23 cellular contexts compared by ENCODE assay signal in the genomic region with DNA sequence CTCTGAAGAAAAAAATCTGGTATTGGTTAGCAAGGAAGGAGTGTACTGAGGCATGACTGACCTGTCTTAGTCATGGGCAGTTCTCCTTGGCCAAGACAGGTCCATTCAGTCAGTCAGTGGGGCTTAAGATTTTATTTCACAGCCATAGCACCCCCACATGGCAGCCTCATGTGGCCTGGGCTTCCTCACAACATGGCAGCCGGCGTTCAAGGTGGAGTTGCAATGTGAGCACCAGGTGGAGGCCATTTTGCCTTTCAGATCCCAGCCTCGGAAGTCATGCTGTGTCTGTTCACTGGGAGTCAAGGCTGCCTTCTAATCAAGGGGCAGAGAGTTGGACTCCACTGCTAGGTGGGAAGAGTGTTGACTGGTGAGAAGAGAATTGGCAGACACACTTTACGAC. TPM values are rescaled to one million over a fixed set of nuclear protein-coding genes. Genes with fewer than 3 reads are reported as not detected.
A peak's percentile ranks its signal among the peaks of the same experiment; 100 is the strongest.
DNase-seq lines count a peak whose midpoint lies in the region; ATAC-seq and TF ChIP-seq lines count a peak whose summit lies in the region.
"Had no signal": no experiment of that assay in that cellular context is flagged by ENCODE, and none has a peak within 500 bp of the region (broad histone marks: within the 10 kb centered on the region; RNA-seq: fewer than 3 reads in every experiment).

No MANE protein-coding gene starts in this region.

- no peak for ATAC-seq in activated CD8-positive, alpha-beta T cell treated with anti-CD3 and anti-CD28 coated beads, Interleukin-2, amount 10 ng/mL, durations not matched to agents 7 days and 5 days
- no peak for ATAC-seq in activated CD8-positive, alpha-beta T cell treated with anti-CD3 and anti-CD28 coated beads for 36 hours
- ATAC-seq: A549; activated T-helper 17 cell treated with anti-CD3 and anti-CD28 coated beads, Interleukin-2, amount 50 U/mL, for 72 hours; Panc1; right cardiac atrium had no signal

- H4K91ac ChIP-seq in neuronal stem cell (ENCODE audit: low read depth, low read length, poor library complexity), result no peak overlapping the region

- no peaks in the 10 kb centered on the region for H3K79me1 ChIP-seq in neuronal stem cell (ENCODE audit: low read depth, low read length)

- peaks cover 43% of the 10 kb centered on the region for H3K4me1 Mint-ChIP-seq in activated CD8-positive, alpha-beta T cell treated with anti-CD3 and anti-CD28 coated beads, Interleukin-2, amount 10 ng/mL, durations not matched to agents 7 days and 5 days (ENCODE audit: low read depth)
- peaks cover 48% of the 10 kb centered on the region for H3K4me1 Mint-ChIP-seq in activated CD8-positive, alpha-beta T cell treated with anti-CD3 and anti-CD28 coated beads for 36 hours (ENCODE audit: low read depth)
- H3K4me1 Mint-ChIP-seq in chondrocyte (ENCODE audit: low read depth), result no peaks in the 10 kb centered on the region

- no peaks in the 10 kb centered on the region for H3K27me3 ChIP-seq in H7 (ENCODE audit: control insufficient read depth, insufficient read depth, low read length)
- H3K27me3 ChIP-seq in neuronal stem cell (ENCODE audit: control insufficient read depth in 3 of 3, insufficient read depth in 3 of 3, low read depth in 1 of 3, low read length in 3 of 3), result peaks cover 0 to 3% (median 0%) of the 10 kb centered on the region in 3 experiments
- H3K27me3 ChIP-seq: BLaER1 had no signal

- no peak for TF ChIP-seq CTCF in activated CD8-positive, alpha-beta T cell treated with anti-CD3 and anti-CD28 coated beads for 36 hours (IDR thresholded peaks at IDR 0.05)
- TF ChIP-seq CTCF in chondrocyte (IDR thresholded peaks at IDR 0.05), result no peak

- H3K23ac ChIP-seq in neuronal stem cell (ENCODE audit: low read depth, low read length, poor library complexity), result no peak overlapping the region

- no peak overlapping the region for H2BK15ac ChIP-seq in neuronal stem cell (ENCODE audit: low read length)

- H3K4me1 ChIP-seq in neuronal stem cell (ENCODE audit: control insufficient read depth in 2 of 2, insufficient read depth in 1 of 2, low read depth in 1 of 2, low read length in 2 of 2), result no peaks in the 10 kb centered on the region
- H3K4me1 ChIP-seq: A549 had no signal

- CTCF ChIA-PET in activated CD8-positive, alpha-beta T cell treated with anti-CD3 and anti-CD28 coated beads, Interleukin-2, amount 10 ng/mL, durations not matched to agents 7 days and 5 days (lab: Charles Lee), result interaction anchor here (1.0 to 2.1 kb wide), 3 partner anchors 20 to 24 kb away, joined by 4 to 11 read pairs (median 4); no protein-coding TSS in a partner anchor
- CTCF ChIA-PET in activated CD8-positive, alpha-beta T cell treated with anti-CD3 and anti-CD28 coated beads for 36 hours (lab: Charles Lee), result no interaction called here

- H2BK120ac ChIP-seq in neuronal stem cell (ENCODE audit: low read depth, low read length), result no peak overlapping the region

- H2AK5ac ChIP-seq in neuronal stem cell (ENCODE audit: low read depth, low read length), result no peak overlapping the region

- no peak overlapping the region for H4K8ac ChIP-seq in neuronal stem cell (ENCODE audit: low read depth, low read length)

- H2BK12ac ChIP-seq in neuronal stem cell (ENCODE audit: low read length), result no peak overlapping the region

- intact Hi-C loops in activated CD8-positive, alpha-beta T cell treated with anti-CD3 and anti-CD28 coated beads for 36 hours (cut with micrococcal nuclease), result no loop called here

- H3K9me3 ChIP-seq in neuronal stem cell (replicated peaks in 1 of 2; ENCODE audit: control insufficient read depth in 2 of 2, insufficient read depth in 1 of 2, low read depth in 1 of 2, low read length in 2 of 2), result peaks cover 0 to 1% of the 10 kb centered on the region in 2 donors
- H3K9me3 ChIP-seq: BLaER1 had no signal

- POLR2A ChIA-PET in activated CD8-positive, alpha-beta T cell treated with anti-CD3 and anti-CD28 coated beads, Interleukin-2, amount 10 ng/mL, durations not matched to agents 7 days and 5 days (lab: Charles Lee), result interaction anchor here (0.6 to 0.7 kb wide), 3 partner anchors 14 to 120 kb away, joined by 3 read pairs; no protein-coding TSS in a partner anchor
- POLR2A ChIA-PET in activated CD8-positive, alpha-beta T cell treated with anti-CD3 and anti-CD28 coated beads for 36 hours (lab: Charles Lee), result interaction anchor here (0.8 to 3.2 kb wide), 3 partner anchors 13 to 21 kb away, joined by 3 to 18 read pairs (median 4); no protein-coding TSS in a partner anchor

- peaks cover 73% of the 10 kb centered on the region for H3K36me3 Mint-ChIP-seq in activated CD8-positive, alpha-beta T cell treated with anti-CD3 and anti-CD28 coated beads, Interleukin-2, amount 10 ng/mL, durations not matched to agents 7 days and 5 days (ENCODE audit: low read depth)
- peaks cover 70% of the 10 kb centered on the region for H3K36me3 Mint-ChIP-seq in activated CD8-positive, alpha-beta T cell treated with anti-CD3 and anti-CD28 coated beads for 36 hours (ENCODE audit: low read depth)
- H3K36me3 Mint-ChIP-seq in chondrocyte (ENCODE audit: low read depth), result no peaks in the 10 kb centered on the region
- H3K36me3 Mint-ChIP-seq: type B pancreatic cell had no signal

- H3K9me3 Mint-ChIP-seq in activated CD8-positive, alpha-beta T cell treated with anti-CD3 and anti-CD28 coated beads, Interleukin-2, amount 10 ng/mL, durations not matched to agents 7 days and 5 days (ENCODE audit: insufficient read depth), result no peaks in the 10 kb centered on the region
- peaks cover 9% of the 10 kb centered on the region for H3K9me3 Mint-ChIP-seq in activated CD8-positive, alpha-beta T cell treated with anti-CD3 and anti-CD28 coated beads for 36 hours
- H3K9me3 Mint-ChIP-seq in chondrocyte (ENCODE audit: low read depth), result peaks cover 8% of the 10 kb centered on the region
- H3K9me3 Mint-ChIP-seq: stimulated activated naive CD8-positive, alpha-beta T cell treated with anti-CD3 and anti-CD28 coated beads, Interleukin-15, Interleukin-2, amounts not matched to agents 100 ng/mL and 50 ng/mL, for 24 hours had no signal

- H3K14ac ChIP-seq in neuronal stem cell (ENCODE audit: low read length), result no peak overlapping the region

- no peak overlapping the region for H2AFZ ChIP-seq in neuronal stem cell (ENCODE audit: low read length)

- WGBS in neuronal stem cell (ENCODE audit: extremely low coverage in 2 of 2, insufficient read length in 2 of 2, insufficient replicate concordance in 1 of 2), 2 donors, result no CpG with 5 or more reads among the region's 4 CpGs

- H3K4me3 ChIP-seq in H7 (ENCODE audit: insufficient read depth, low read depth, low read length), result no peak overlapping the region
- no peak overlapping the region for H3K4me3 ChIP-seq in neuronal stem cell (ENCODE audit: low read length in 2 of 2)
- H3K4me3 ChIP-seq: A549, BLaER1 had no signal

- H3K4me3 Mint-ChIP-seq in activated CD8-positive, alpha-beta T cell treated with anti-CD3 and anti-CD28 coated beads, Interleukin-2, amount 10 ng/mL, durations not matched to agents 7 days and 5 days, result no peak overlapping the region
- H3K4me3 Mint-ChIP-seq in activated CD8-positive, alpha-beta T cell treated with anti-CD3 and anti-CD28 coated beads for 36 hours, result no peak overlapping the region
- no peak overlapping the region for H3K4me3 Mint-ChIP-seq in chondrocyte (ENCODE audit: unreplicated experiment)
- H3K4me3 Mint-ChIP-seq: activated T-helper 17 cell treated with anti-CD3 and anti-CD28 coated beads, Interleukin-2, amount 50 U/mL, for 72 hours; dendritic cell treated with granulocyte-macrophage colony-stimulating factor and Interleukin-4, amounts not matched to agents 40 ng/mL and 50 ng/mL, for 4 days; stimulated activated naive CD8-positive, alpha-beta T cell treated with anti-CD3 and anti-CD28 coated beads, Interleukin-15, Interleukin-2, amounts not matched to agents 100 ng/mL and 50 ng/mL, for 24 hours; type B pancreatic cell had no signal

- H3K9ac ChIP-seq in neuronal stem cell (ENCODE audit: low read depth, low read length, poor library complexity), result no peak overlapping the region
- H3K9ac ChIP-seq: BLaER1 had no signal

- H3K27ac Mint-ChIP-seq in activated CD8-positive, alpha-beta T cell treated with anti-CD3 and anti-CD28 coated beads, Interleukin-2, amount 10 ng/mL, durations not matched to agents 7 days and 5 days, result peak overlapping the region; percentile 49
- H3K27ac Mint-ChIP-seq in activated CD8-positive, alpha-beta T cell treated with anti-CD3 and anti-CD28 coated beads for 36 hours, result no peak overlapping the region
- H3K27ac Mint-ChIP-seq in chondrocyte (ENCODE audit: unreplicated experiment), result no peak overlapping the region
- H3K27ac Mint-ChIP-seq: stimulated activated naive CD8-positive, alpha-beta T cell treated with anti-CD3 and anti-CD28 coated beads, Interleukin-15, Interleukin-2, amounts not matched to agents 100 ng/mL and 50 ng/mL, for 24 hours; type B pancreatic cell had no signal

- no peaks in the 10 kb centered on the region for H3K27me3 Mint-ChIP-seq in activated CD8-positive, alpha-beta T cell treated with anti-CD3 and anti-CD28 coated beads, Interleukin-2, amount 10 ng/mL, durations not matched to agents 7 days and 5 days (ENCODE audit: low read depth)
- H3K27me3 Mint-ChIP-seq in activated CD8-positive, alpha-beta T cell treated with anti-CD3 and anti-CD28 coated beads for 36 hours, result no peaks in the 10 kb centered on the region
- H3K27me3 Mint-ChIP-seq in chondrocyte (ENCODE audit: low read depth), result no peaks in the 10 kb centered on the region
- H3K27me3 Mint-ChIP-seq: activated T-helper 17 cell treated with anti-CD3 and anti-CD28 coated beads, Interleukin-2, amount 50 U/mL, for 72 hours; dendritic cell treated with granulocyte-macrophage colony-stimulating factor and Interleukin-4, amounts not matched to agents 40 ng/mL and 50 ng/mL, for 4 days; stimulated activated naive CD8-positive, alpha-beta T cell treated with anti-CD3 and anti-CD28 coated beads, Interleukin-15, Interleukin-2, amounts not matched to agents 100 ng/mL and 50 ng/mL, for 24 hours; type B pancreatic cell had no signal

- H3K36me3 ChIP-seq in H7 (replicated peaks; ENCODE audit: control insufficient read depth, insufficient read depth, low read length), result peaks cover 2% of the 10 kb centered on the region
- no peaks in the 10 kb centered on the region for H3K36me3 ChIP-seq in neuronal stem cell (replicated peaks in 1 of 2; ENCODE audit: control insufficient read depth in 2 of 2, insufficient read depth in 2 of 2, low read length in 2 of 2)

- no peak for DNase-seq in activated CD8-positive, alpha-beta T cell treated with anti-CD3 and anti-CD28 coated beads, Interleukin-2, amount 10 ng/mL, durations not matched to agents 7 days and 5 days
- no peak for DNase-seq in activated CD8-positive, alpha-beta T cell treated with anti-CD3 and anti-CD28 coated beads for 36 hours
- peak; percentile 20 for DNase-seq in H7
- DNase-seq in chondrocyte (ENCODE audit: low spot score), result peak; percentile 41
- no peak for DNase-seq in neuronal stem cell (ENCODE audit: low spot score)
- DNase-seq in NCI-H82 treated with DMSO at 0.1 percent for 48 hours (lab: John Stamatoyannopoulos, UW; ENCODE audit: unreplicated experiment), result no peak
- DNase-seq in stimulated activated CD4-positive, alpha-beta T cell treated with anti-CD3 and anti-CD28 coated beads, Interleukin-4, amount 100 ng/mL, for 4 hours, result no peak
- no peak for DNase-seq in dermis blood vessel endothelial cell
- DNase-seq: GDM1, midbrain, NCI-H1694 treated with DMSO at 0.1 percent for 48 hours, nucleus accumbens, right cardiac atrium had no signal

- H3K4ac ChIP-seq in neuronal stem cell (ENCODE audit: low read length), result no peak overlapping the region

- peak overlapping the region; percentile 41 for H3K18ac ChIP-seq in neuronal stem cell (ENCODE audit: low read length)

- no peak overlapping the region for H3K4me2 ChIP-seq in neuronal stem cell (ENCODE audit: insufficient read depth, low read length, poor library complexity, severe bottlenecking)
- H3K4me2 ChIP-seq: A549, BLaER1 had no signal

- no peak overlapping the region for H3K27ac ChIP-seq in neuronal stem cell (replicated peaks; ENCODE audit: low read length)
- H3K27ac ChIP-seq: A549, BLaER1, epithelial cell of prostate had no signal

- no peak overlapping the region for H2BK5ac ChIP-seq in neuronal stem cell (ENCODE audit: low read length)

RNA-seq across cellular contexts. Expression of gene CARD19, which starts 10.3 kb away (rescaled TPM):
- 10 to 100 TPM; 51.7 to 55.4 TPM for total RNA-seq in activated CD8-positive, alpha-beta T cell treated with anti-CD3 and anti-CD28 coated beads, Interleukin-2, amount 10 ng/mL, durations not matched to agents 7 days and 5 days
- 10 to 100 TPM; 42.9 to 43.4 TPM for total RNA-seq in activated CD8-positive, alpha-beta T cell treated with anti-CD3 and anti-CD28 coated beads for 36 hours
- 46.5 and 69.8 TPM in 2 replicates for total RNA-seq in H7 (2014; rRNA removed; shearing (Covaris generic))
- total RNA-seq in chondrocyte, result 28.3 to 41.7 TPM (median 40.5 TPM) in 3 replicates
- 23.2 TPM for polyA plus RNA-seq in neuronal stem cell (2013, experiment 1 of 2)
- 20.4 TPM for polyA plus RNA-seq in neuronal stem cell (2013, experiment 2 of 2)
- total RNA-seq in dermis blood vessel endothelial cell, result 70.2 and 74.4 TPM in 2 replicates

RNA-seq across cellular contexts. Expression of gene SUSD3, which starts 27.2 kb away (rescaled TPM):
- total RNA-seq in activated CD8-positive, alpha-beta T cell treated with anti-CD3 and anti-CD28 coated beads, Interleukin-2, amount 10 ng/mL, durations not matched to agents 7 days and 5 days, result 10 to 100 TPM; 57.9 to 59.6 TPM
- total RNA-seq in activated CD8-positive, alpha-beta T cell treated with anti-CD3 and anti-CD28 coated beads for 36 hours, result 10 to 100 TPM; 34.6 to 36.7 TPM
- 20.3 and 25.1 TPM in 2 replicates for total RNA-seq in H7 (2014; rRNA removed; shearing (Covaris generic))
- not detected in 3 replicates for total RNA-seq in chondrocyte
- polyA plus RNA-seq in neuronal stem cell (2013, experiment 1 of 2), result 1.9 TPM
- polyA plus RNA-seq in neuronal stem cell (2013, experiment 2 of 2), result 2.0 TPM
- not detected in 2 replicates for total RNA-seq in dermis blood vessel endothelial cell
- total RNA-seq: H4, MCF 10A had no signal

RNA-seq across cellular contexts. Expression of gene NINJ1, which starts 48.4 kb away (rescaled TPM):
- total RNA-seq in activated CD8-positive, alpha-beta T cell treated with anti-CD3 and anti-CD28 coated beads, Interleukin-2, amount 10 ng/mL, durations not matched to agents 7 days and 5 days, result 10 to 100 TPM; 20.8 to 21.1 TPM
- total RNA-seq in activated CD8-positive, alpha-beta T cell treated with anti-CD3 and anti-CD28 coated beads for 36 hours, result 100 to 1,000 TPM; 118 to 120 TPM
- 44.6 and 45.3 TPM in 2 replicates for total RNA-seq in H7 (2014; rRNA removed; shearing (Covaris generic))
- total RNA-seq in chondrocyte (31.5 to 35.4 TPM (median 33.6 TPM) in 3 replicates), dermis blood vessel endothelial cell (35.4 and 52.0 TPM in 2 replicates)
- polyA plus RNA-seq in neuronal stem cell (2013, experiment 1 of 2), result 36.0 TPM
- polyA plus RNA-seq in neuronal stem cell (2013, experiment 2 of 2), result 35.7 TPM

Comparison
In these comparisons a context has a peak if more than half of its experiments do, and no peak if none do; other contexts are left out.
1. DNase-seq: peak in H7 (single experiment) and chondrocyte (single experiment); none in activated CD8-positive, alpha-beta T cell treated with anti-CD3 and anti-CD28 coated beads, Interleukin-2, amount 10 ng/mL, durations not matched to agents 7 days and 5 days (single experiment), activated CD8-positive, alpha-beta T cell treated with anti-CD3 and anti-CD28 coated beads for 36 hours (single experiment), neuronal stem cell (single experiment), NCI-H82 treated with DMSO at 0.1 percent for 48 hours (single experiment), stimulated activated CD4-positive, alpha-beta T cell treated with anti-CD3 and anti-CD28 coated beads, Interleukin-4, amount 100 ng/mL, for 4 hours (0 of 2) and dermis blood vessel endothelial cell (single experiment).
2. RNA of gene SUSD3, which starts 27.2 kb away (total RNA-seq): 57.9 to 59.6 TPM in activated CD8-positive, alpha-beta T cell treated with anti-CD3 and anti-CD28 coated beads, Interleukin-2, amount 10 ng/mL, durations not matched to agents 7 days and 5 days, 34.6 to 36.7 TPM in activated CD8-positive, alpha-beta T cell treated with anti-CD3 and anti-CD28 coated beads for 36 hours and 20.3 to 25.1 TPM in H7; not detected in chondrocyte and not detected in dermis blood vessel endothelial cell; every median in the first group is over 10 times any median in the second.